9 cellular contexts compared by ENCODE assay signal in the genomic region with DNA sequence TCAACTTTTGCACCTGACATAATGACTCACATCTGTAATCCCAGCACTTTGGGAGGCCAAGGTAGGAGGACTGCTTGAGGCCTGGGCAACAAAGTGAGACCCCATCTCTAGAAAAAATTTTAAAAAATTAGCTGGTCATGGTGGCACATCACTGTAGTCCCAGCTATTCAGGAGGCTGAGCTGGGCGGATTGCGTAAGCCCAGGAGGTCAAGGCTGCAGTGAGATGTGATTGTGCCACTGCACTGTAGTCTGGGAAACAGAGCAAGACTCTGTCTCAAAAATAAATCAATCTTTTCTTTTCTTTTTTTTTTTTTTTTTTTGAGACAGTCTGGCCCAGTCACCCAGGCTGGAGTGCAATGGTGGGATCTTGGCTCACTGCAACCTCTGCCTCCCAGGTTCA. TPM values are rescaled to one million over a fixed set of nuclear protein-coding genes. Genes with fewer than 3 reads are reported as not detected.
"Had no signal": no experiment of that assay in that cellular context is flagged by ENCODE, and none has a peak within 500 bp of the region (broad histone marks: within the 10 kb centered on the region; RNA-seq: fewer than 3 reads in every experiment).

No MANE protein-coding gene starts in this region.

- H3K9ac ChIP-seq: GM23248 had no signal

- H3K4me3 Mint-ChIP-seq: HFFc6, IgD-negative memory B cell had no signal

- H3K27ac ChIP-seq: GM23248 had no signal

- H3K27me3 Mint-ChIP-seq: IgD-negative memory B cell had no signal

- H3K36me3 ChIP-seq: HAP-1 had no signal

- DNase-seq: GM23248, GOT3, H7, HFFc6 had no signal

- FAIRE-seq: HTR-8/SVneo had no signal

- H3K9me3 ChIP-seq: HAP-1 had no signal

- H3K4me3 ChIP-seq: GM23248, HAP-1 had no signal

- H3K9me3 Mint-ChIP-seq: HFFc6, IgD-negative memory B cell had no signal

- ATAC-seq: HCT116 had no signal

- H2AFZ ChIP-seq: GM23248 had no signal

- H3K27ac Mint-ChIP-seq: HFFc6, IgD-negative memory B cell had no signal

RNA-seq across cellular contexts. Expression of a gene that starts 52.5 kb away (rescaled TPM):
- polyA plus RNA-seq: IgD-negative memory B cell had no signal

RNA-seq across cellular contexts. Expression of a gene that starts 52.5 kb away (rescaled TPM):
- total RNA-seq: GM23248, H4, HFFc6 had no signal
- polyA plus RNA-seq: GM23248, IgD-negative memory B cell had no signal
